24 cellular contexts compared by ENCODE assay signal in the genomic region with DNA sequence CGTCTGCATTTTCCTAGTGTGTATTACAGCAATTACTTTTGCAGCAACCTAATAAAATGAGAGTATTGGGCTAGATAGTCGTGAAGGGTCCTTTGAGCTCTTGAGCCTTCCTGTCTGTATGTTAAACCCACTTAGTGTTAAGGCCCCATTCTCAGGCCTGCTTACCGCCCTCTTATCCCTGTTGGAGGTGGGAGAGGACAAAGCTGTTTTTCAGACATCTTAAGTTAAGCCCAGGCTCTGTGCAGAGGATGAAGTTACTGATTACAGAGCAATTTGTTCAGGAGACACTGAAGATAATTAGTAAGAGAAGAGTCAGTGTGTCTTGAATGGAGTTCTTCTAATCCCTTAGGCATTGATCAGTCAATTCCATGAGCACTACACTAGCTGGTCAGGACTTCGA.
"Had no signal": no experiment of that assay in that cellular context is flagged by ENCODE, and none has a peak within 500 bp of the region (broad histone marks: within the 10 kb centered on the region; RNA-seq: fewer than 3 reads in every experiment).

No MANE protein-coding gene starts in this region.

- H3K36me3 Mint-ChIP-seq: activated naive CD8-positive, alpha-beta T cell treated with anti-CD3 and anti-CD28 coated beads for 36 hours had no signal

- DNase-seq: activated CD4-positive, alpha-beta memory T cell treated with anti-CD3 and anti-CD28 coated beads, Interleukin-2, amount 10 ng/mL, durations not matched to agents 7 days and 5 days; activated CD4-positive, alpha-beta T cell treated with anti-CD3 and anti-CD28 coated beads for 36 hours; activated CD4-positive, alpha-beta T cell treated with anti-CD3 and anti-CD28 coated beads, Interleukin-2, amount 50 U/mL, for 1 hour; activated gamma-delta T cell; activated naive CD4-positive, alpha-beta T cell treated with anti-CD3 and anti-CD28 coated beads for 36 hours; activated naive CD8-positive, alpha-beta T cell treated with anti-CD3 and anti-CD28 coated beads for 36 hours; activated T-cell treated with anti-CD3 and anti-CD28 coated beads for 4 hours; activated T-cell treated with anti-CD3 and anti-CD28 coated beads, Interleukin-2, amount 50 U/mL, for 48 hours; caudate nucleus; KG1; NCI-H1048; NCI-H146; NCI-H1930; NCI-H2107; NCI-H446; NCI-H526; NCI-H774; NK-92 treated with Interleukin-12 subunit alpha and Interleukin-12 subunit beta, amount 100 ng/mL, for 24 hours; OCI-M1; RPMI8226; SK-N-SH; T-helper 1 cell had no signal

- H3K4me3 Mint-ChIP-seq: activated CD4-positive, alpha-beta memory T cell treated with anti-CD3 and anti-CD28 coated beads, Interleukin-2, amount 10 ng/mL, durations not matched to agents 7 days and 5 days; activated CD4-positive, alpha-beta T cell treated with anti-CD3 and anti-CD28 coated beads for 36 hours; activated naive CD4-positive, alpha-beta T cell treated with anti-CD3 and anti-CD28 coated beads for 36 hours; activated naive CD8-positive, alpha-beta T cell treated with anti-CD3 and anti-CD28 coated beads for 36 hours; activated T-helper 17 cell treated with anti-CD3 and anti-CD28 coated beads, Interleukin-2, amount 50 U/mL, for 72 hours had no signal

- H3K27ac ChIP-seq: VCaP had no signal

- H3K9me3 ChIP-seq: SK-N-SH had no signal

- H3K9ac ChIP-seq: SK-N-SH had no signal

- H3K27me3 Mint-ChIP-seq: activated naive CD8-positive, alpha-beta T cell treated with anti-CD3 and anti-CD28 coated beads for 36 hours had no signal

- H3K4me1 Mint-ChIP-seq: activated CD4-positive, alpha-beta memory T cell treated with anti-CD3 and anti-CD28 coated beads, Interleukin-2, amount 10 ng/mL, durations not matched to agents 7 days and 5 days; activated CD4-positive, alpha-beta T cell treated with anti-CD3 and anti-CD28 coated beads for 36 hours; activated naive CD8-positive, alpha-beta T cell treated with anti-CD3 and anti-CD28 coated beads for 36 hours; activated T-helper 17 cell treated with anti-CD3 and anti-CD28 coated beads, Interleukin-2, amount 50 U/mL, for 72 hours had no signal

- H3K9me3 Mint-ChIP-seq: activated CD4-positive, alpha-beta memory T cell treated with anti-CD3 and anti-CD28 coated beads, Interleukin-2, amount 10 ng/mL, durations not matched to agents 7 days and 5 days; activated naive CD4-positive, alpha-beta T cell treated with anti-CD3 and anti-CD28 coated beads for 36 hours; activated naive CD8-positive, alpha-beta T cell treated with anti-CD3 and anti-CD28 coated beads for 36 hours; activated T-helper 17 cell treated with anti-CD3 and anti-CD28 coated beads, Interleukin-2, amount 50 U/mL, for 72 hours had no signal

- H3K27ac Mint-ChIP-seq: activated CD4-positive, alpha-beta memory T cell treated with anti-CD3 and anti-CD28 coated beads, Interleukin-2, amount 10 ng/mL, durations not matched to agents 7 days and 5 days; activated CD4-positive, alpha-beta T cell treated with anti-CD3 and anti-CD28 coated beads for 36 hours; activated naive CD4-positive, alpha-beta T cell treated with anti-CD3 and anti-CD28 coated beads for 36 hours; activated naive CD8-positive, alpha-beta T cell treated with anti-CD3 and anti-CD28 coated beads for 36 hours; activated T-helper 17 cell treated with anti-CD3 and anti-CD28 coated beads, Interleukin-2, amount 50 U/mL, for 72 hours had no signal
